In the genomic region with DNA sequence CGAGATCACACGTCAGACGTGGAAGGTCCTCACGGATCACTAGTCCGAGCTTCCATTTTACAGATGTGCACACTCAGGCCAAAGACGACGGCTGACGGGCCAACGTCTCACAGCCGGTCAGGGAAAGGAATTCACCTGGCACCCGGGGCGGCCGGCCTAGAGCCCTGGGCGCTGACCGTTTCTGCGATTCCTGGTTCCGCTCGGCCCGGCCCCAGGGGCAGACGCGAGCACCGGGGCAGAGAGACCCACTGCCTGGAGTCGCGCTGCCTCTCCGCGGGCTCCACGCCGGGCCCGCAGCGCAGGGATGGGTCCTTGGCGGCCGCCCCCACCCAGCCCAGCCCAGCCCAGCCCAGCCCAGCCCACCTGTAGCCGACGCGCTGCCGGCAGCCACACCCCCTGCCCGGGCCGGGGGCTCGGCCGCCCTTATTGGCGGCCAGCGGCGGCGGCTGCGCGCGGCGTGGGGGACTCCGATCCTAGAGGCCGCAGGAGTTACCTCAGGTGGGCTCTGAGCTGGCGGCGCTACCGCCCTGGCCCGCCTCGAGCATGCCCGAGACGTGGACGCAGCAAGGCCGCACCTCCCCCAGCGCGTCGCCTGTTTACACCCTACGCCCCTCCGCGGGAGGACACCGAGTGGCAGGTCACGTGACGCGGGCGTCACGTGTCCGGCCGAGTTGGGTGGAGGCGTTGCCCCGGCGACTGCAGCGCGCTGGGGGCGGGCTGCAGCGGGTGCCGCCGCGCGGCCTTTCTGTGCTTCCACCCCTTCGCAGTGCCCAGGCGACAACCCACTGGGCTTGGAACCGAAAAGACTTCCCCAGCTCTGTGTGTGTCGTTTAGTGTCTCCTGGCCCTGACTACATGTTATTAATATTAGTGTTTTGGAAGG, we compare ENCODE assay signal across 8 cellular contexts.
DNase-seq lines count a peak whose midpoint lies in the region; ATAC-seq, FAIRE-seq and TF ChIP-seq lines count a peak whose summit lies in the region.

No MANE protein-coding gene starts in this region.

- FAIRE-seq in HTR-8/SVneo (lab: Jason Lieb, UNC) = peak; percentile 99

- H3K4me3 ChIP-seq in epithelial cell of proximal tubule (ENCODE audit: low read depth, low read length) = peak overlapping the region; percentile 73

- H3K4me3 Mint-ChIP-seq in Calu3 (ENCODE audit: low read depth, unreplicated experiment) = peak overlapping the region; percentile 79

- ATAC-seq in GM21381 (IDR thresholded peaks at IDR 0.05; ENCODE audit: unreplicated experiment) = peak; percentile 94

- H3K9me3 Mint-ChIP-seq in Calu3 (ENCODE audit: low read depth, unreplicated experiment) = no peaks in the 10 kb centered on the region

- H3K4me1 Mint-ChIP-seq in Calu3 (ENCODE audit: low read depth, unreplicated experiment) = peaks cover 12% of the 10 kb centered on the region

- peaks cover 24% of the 10 kb centered on the region for H3K36me3 Mint-ChIP-seq in Calu3 (ENCODE audit: insufficient read depth, unreplicated experiment)

- peak overlapping the region; percentile 63 for H3K27ac Mint-ChIP-seq in Calu3 (ENCODE audit: unreplicated experiment)

- BruUV-seq in Calu3 (replicated peaks; lab: Mats Ljungman, UMichigan) = no TSS peak

- no peak for TF ChIP-seq CTCF in Calu3 (IDR thresholded peaks at IDR 0.05; ENCODE audit: unreplicated experiment)
- TF ChIP-seq CTCF in epithelial cell of proximal tubule (conservative IDR thresholded peaks at IDR 0.05; ENCODE audit: low read depth, low read length) = no peak

- CTCF ChIA-PET in Calu3 (lab: Charles Lee) = interaction anchor here (0.6 kb wide), 1 partner anchor 26 kb away, joined by 3 read pairs; no protein-coding TSS in a partner anchor

- DNase-seq in Calu3 (peak; percentile 93), HTR-8/SVneo (ENCODE audit: insufficient read length, low spot score) (peak; percentile 91), NOMO-1 treated with dmso at 0.1 percent for 144 hours (lab: John Stamatoyannopoulos, UW; ENCODE audit: unreplicated experiment) (peak; percentile 83), activated T-cell treated with anti-CD3 and anti-CD28 coated beads for 1 hour (ENCODE audit: low read depth) (peak; percentile 84), epithelial cell of proximal tubule (ENCODE audit: low read depth) (no peak), mucosa of gallbladder (ENCODE audit: low spot score) (peak; percentile 92)
- DNase-seq in stimulated activated CD8-positive, alpha-beta memory T cell treated with anti-CD3 and anti-CD28 coated beads, Interleukin-4, amount 100 ng/mL, for 24 hours (ENCODE audit: low read depth) = peak; percentile 84

- H3K27me3 Mint-ChIP-seq in Calu3 (ENCODE audit: unreplicated experiment) = no peaks in the 10 kb centered on the region

- intact Hi-C loops in Calu3 (cut with micrococcal nuclease; ENCODE audit: unreplicated experiment) = no loop called here
